Comparison of ENCODE assay signal across 34 cellular contexts in the genomic region with DNA sequence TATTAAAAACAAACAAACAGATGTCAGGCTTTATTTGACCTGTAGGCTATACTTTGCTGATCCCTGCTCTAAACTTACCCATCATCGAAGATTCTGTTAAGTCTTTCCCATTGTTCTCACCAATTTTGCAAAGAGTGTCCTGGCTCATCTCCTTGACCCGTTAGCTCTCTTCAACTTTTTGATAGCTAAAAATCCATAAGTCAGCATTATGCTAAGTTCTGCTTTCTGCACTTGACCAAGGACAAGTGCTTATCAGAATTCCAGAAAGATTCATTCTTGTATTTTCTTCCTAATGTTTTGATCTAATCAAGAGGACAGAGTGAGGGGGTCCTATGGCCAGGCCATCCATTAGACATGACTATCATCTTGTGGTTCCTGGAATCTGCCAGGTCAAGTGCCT.
"Had no signal": no experiment of that assay in that cellular context is flagged by ENCODE, and none has a peak within 500 bp of the region (broad histone marks: within the 10 kb centered on the region; RNA-seq: fewer than 3 reads in every experiment).

No MANE protein-coding gene starts in this region.

- H3K36me3 ChIP-seq: adrenal gland, esophagus squamous epithelium, gastroesophageal sphincter, heart right ventricle, WERI-Rb-1 had no signal

- H3K27me3 ChIP-seq: adrenal gland, body of pancreas, gastroesophageal sphincter had no signal

- H3K9me3 ChIP-seq: adrenal gland, body of pancreas, esophagus squamous epithelium, gastroesophageal sphincter, heart right ventricle had no signal

- DNase-seq: activated B cell treated with CpG ODN at 0.5 μM for 24 hours; activated CD4-positive, alpha-beta memory T cell treated with anti-CD3 and anti-CD28 coated beads for 36 hours; activated CD4-positive, alpha-beta T cell treated with anti-CD3 and anti-CD28 coated beads for 36 hours; activated CD4-positive, alpha-beta T cell treated with anti-CD3 and anti-CD28 coated beads, Interleukin-2, amount 10 ng/mL, durations not matched to agents 24 days and 14 days; activated CD4-positive, CD25-positive, alpha-beta regulatory T cell treated with anti-CD3 and anti-CD28 coated beads, Interleukin-2, amount 50 U/mL, for 72 hours; activated CD8-positive, alpha-beta memory T cell treated with anti-CD3 and anti-CD28 coated beads, Interleukin-2, amount 10 ng/mL, durations not matched to agents 7 days and 5 days; activated CD8-positive, alpha-beta memory T cell treated with anti-CD3 and anti-CD28 coated beads, Interleukin-2, amount 50 U/mL, for 4 hours; activated CD8-positive, alpha-beta T cell treated with anti-CD3 and anti-CD28 coated beads, Interleukin-2, amount 10 ng/mL, durations not matched to agents 7 days and 5 days; activated gamma-delta T cell; activated naive CD4-positive, alpha-beta T cell; activated naive CD4-positive, alpha-beta T cell treated with anti-CD3 and anti-CD28 coated beads, Interleukin-2, amount 10 ng/mL, durations not matched to agents 7 days and 5 days; activated T-cell treated with anti-CD3 and anti-CD28 coated beads, Interleukin-2, amount 50 U/mL, for 24 hours; activated T-cell treated with anti-CD3 and anti-CD28 coated beads, Interleukin-2, amount 50 U/mL, for 72 hours; adrenal gland; amygdala; aorta; body of pancreas; caudate nucleus; cortex of kidney; dermis blood vessel endothelial cell; effector CD8-positive, alpha-beta T cell; esophagus squamous epithelium; foreskin melanocyte; heart right ventricle; T-helper 1 cell; T-helper 17 cell; T1000; WERI-Rb-1 had no signal

- H3K4me3 ChIP-seq: adrenal gland, body of pancreas, esophagus squamous epithelium, gastroesophageal sphincter, heart right ventricle had no signal

- H3K4me1 ChIP-seq: adrenal gland, body of pancreas, esophagus squamous epithelium, gastroesophageal sphincter, heart right ventricle had no signal

- H3K27ac ChIP-seq: adrenal gland, body of pancreas, epithelial cell of prostate, esophagus squamous epithelium, gastroesophageal sphincter, heart right ventricle, WERI-Rb-1 had no signal

- ATAC-seq: activated CD8-positive, alpha-beta T cell treated with anti-CD3 and anti-CD28 coated beads, Interleukin-2, amount 10 ng/mL, durations not matched to agents 7 days and 5 days; activated naive CD4-positive, alpha-beta T cell treated with anti-CD3 and anti-CD28 coated beads, Interleukin-2, amount 50 U/mL, for 72 hours; activated T-cell treated with anti-CD3 and anti-CD28 coated beads, Interleukin-2, amount 50 U/mL, for 72 hours; body of pancreas; gastroesophageal sphincter; heart right ventricle; T-helper 17 cell had no signal

- FAIRE-seq: colon, endometrium, endothelial cell of umbilical vein had no signal
